In genomic region chr7:22216309-22216708, GRCh38 we compare ENCODE assay signal across 32 cellular contexts.
DNase-seq lines count a peak whose midpoint lies in the region; ATAC-seq, FAIRE-seq and TF ChIP-seq lines count a peak whose summit lies in the region.
"Had no signal": no experiment of that assay in that cellular context is flagged by ENCODE, and none has a peak within 500 bp of the region (broad histone marks: within the 10 kb centered on the region; RNA-seq: fewer than 3 reads in every experiment).

No MANE protein-coding gene starts in this region.

- H3K36me3 ChIP-seq in heart left ventricle: no peaks in the 10 kb centered on the region
- no peaks in the 10 kb centered on the region for H3K36me3 ChIP-seq in gastrocnemius medialis
- no peaks in the 10 kb centered on the region for H3K36me3 ChIP-seq in uterus
- H3K36me3 ChIP-seq: cardiac muscle cell, neural progenitor cell, suprapubic skin had no signal

- H3K27me3 Mint-ChIP-seq in activated T-cell treated with anti-CD3 and anti-CD28 coated beads, Interleukin-2, amount 50 U/mL, for 24 hours: peaks cover 36% of the 10 kb centered on the region

- H3K27ac Mint-ChIP-seq in activated T-cell treated with anti-CD3 and anti-CD28 coated beads, Interleukin-2, amount 50 U/mL, for 24 hours: no peak overlapping the region
- H3K27ac Mint-ChIP-seq: activated CD4-positive, alpha-beta T cell treated with anti-CD3 and anti-CD28 coated beads, Interleukin-2, amount 10 ng/mL, durations not matched to agents 24 days and 14 days; CD4-positive, alpha-beta T cell; IgD-negative memory B cell; immature natural killer cell; neural progenitor cell had no signal

- WGBS in heart left ventricle, 4 donors: 16 to 31% (median 26%) methylated on average over 1 of the region's 1 CpG

- TF ChIP-seq POLR2A in heart left ventricle (IDR thresholded peaks at IDR 0.05): no peak
- no peak for TF ChIP-seq POLR2A in gastrocnemius medialis (IDR thresholded peaks at IDR 0.05)
- TF ChIP-seq POLR2A in uterus (IDR thresholded peaks at IDR 0.05): no peak

- in situ Hi-C loops in gastrocnemius medialis (cut with MboI; ENCODE audit: low sequenced_read_pairs in 4 of 4): no loop called here

- no peaks in the 10 kb centered on the region for H3K36me3 Mint-ChIP-seq in activated T-cell treated with anti-CD3 and anti-CD28 coated beads, Interleukin-2, amount 50 U/mL, for 24 hours (ENCODE audit: low read depth)
- H3K36me3 Mint-ChIP-seq: immature natural killer cell had no signal

- no peaks in the 10 kb centered on the region for H3K4me1 Mint-ChIP-seq in activated T-cell treated with anti-CD3 and anti-CD28 coated beads, Interleukin-2, amount 50 U/mL, for 24 hours (ENCODE audit: low read depth)
- H3K4me1 Mint-ChIP-seq: activated CD4-positive, alpha-beta T cell treated with anti-CD3 and anti-CD28 coated beads, Interleukin-2, amount 10 ng/mL, durations not matched to agents 24 days and 14 days; IgD-negative memory B cell; immature natural killer cell had no signal

- no peak for FAIRE-seq in HTR-8/SVneo (lab: Jason Lieb, UNC)

- H3K4me3 Mint-ChIP-seq in activated T-cell treated with anti-CD3 and anti-CD28 coated beads, Interleukin-2, amount 50 U/mL, for 24 hours: no peak overlapping the region
- H3K4me3 Mint-ChIP-seq: activated CD4-positive, alpha-beta T cell treated with anti-CD3 and anti-CD28 coated beads, Interleukin-2, amount 10 ng/mL, durations not matched to agents 24 days and 14 days; CD4-positive, alpha-beta T cell; IgD-negative memory B cell; immature natural killer cell; neural progenitor cell had no signal

- H3K4me1 ChIP-seq in heart left ventricle (peaks cover 0 to 62% (median 27%) of the 10 kb centered on the region in 12 donors), gastrocnemius medialis (peaks cover 0 to under 1% of the 10 kb centered on the region in 2 donors), uterus (peaks cover 0 to 4% of the 10 kb centered on the region in 2 donors)

- DNase-seq in heart left ventricle: no peak
- no peak for DNase-seq in Right ventricle myocardium superior
- no peak for DNase-seq in left lobe of liver (ENCODE audit: low spot score)
- DNase-seq in gastrocnemius medialis: no peak
- no peak for DNase-seq in uterus
- no peak for DNase-seq in HTR-8/SVneo (ENCODE audit: insufficient read length, low spot score)
- DNase-seq in central memory CD4-positive, alpha-beta T cell: no peak
- no peak for DNase-seq in activated T-cell treated with anti-CD3 and anti-CD28 coated beads, Interleukin-2, amount 50 U/mL, for 24 hours
- DNase-seq: activated CD4-positive, alpha-beta T cell treated with anti-CD3 and anti-CD28 coated beads, Interleukin-2, amount 10 ng/mL, durations not matched to agents 24 days and 14 days; activated naive CD4-positive, alpha-beta T cell treated with anti-CD3 and anti-CD28 coated beads, Interleukin-2, amount 50 U/mL, for 16 hours; amygdala; CD4-positive, alpha-beta T cell; DMS 273 treated with DMSO at 0.1 percent for 48 hours; foreskin fibroblast; immature natural killer cell; mammary epithelial cell; NCI-H1105; NCI-H2029; NCI-H226; NCI-H748 treated with DMSO at 0.1 percent for 48 hours; SK-N-SH; stimulated activated CD4-positive, alpha-beta T cell treated with anti-CD3 and anti-CD28 coated beads, Interleukin-1b, Interleukin-23, amount 100 ng/mL, for 48 hours; T-helper 2 cell had no signal

- TF ChIP-seq CTCF in heart left ventricle (IDR thresholded peaks at IDR 0.05): no peak
- no peak for TF ChIP-seq CTCF in gastrocnemius medialis (IDR thresholded peaks at IDR 0.05 in 4 of 5, conservative IDR thresholded peaks at IDR 0.05 in 1 of 5)
- no peak for TF ChIP-seq CTCF in uterus (IDR thresholded peaks at IDR 0.05)

- intact Hi-C loops in heart left ventricle (cut with DNase I): loop anchor here in 2 of 10 donors (5.0 to 10.0 kb wide), 4 partner anchors 89 to 231 kb away; no protein-coding TSS in a partner anchor
- intact Hi-C loops in Right ventricle myocardium superior (cut with DNase I): no loop called here
- intact Hi-C loops in gastrocnemius medialis (cut with DNase I; ENCODE audit: low total_unique reads): no loop called here
- intact Hi-C loops in uterus (cut with DNase I; ENCODE audit: low total_unique reads): no loop called here

- H3K4me3 ChIP-seq in heart left ventricle (peak overlapping the region in 9 of 12 donors; percentile 42 to 71 (median 62)), gastrocnemius medialis (peak overlapping the region in 3 of 4 donors; percentile 27 to 53 (median 28)), uterus (no peak overlapping the region)
- H3K4me3 ChIP-seq: cardiac muscle cell, hepatocyte, neural progenitor cell, suprapubic skin had no signal

- H3K27ac ChIP-seq in heart left ventricle: peak overlapping the region in 11 of 12 donors; percentile 28 to 89 (median 82)
- H3K27ac ChIP-seq in gastrocnemius medialis: peak overlapping the region in 3 of 4 donors; percentile 66 to 72 (median 71)
- peak overlapping the region; percentile 17 to 84 for H3K27ac ChIP-seq in uterus
- H3K27ac ChIP-seq: 22Rv1, cardiac muscle cell, hepatocyte, neural progenitor cell, RWPE1, suprapubic skin, VCaP had no signal

- ATAC-seq in heart left ventricle (no peak), Right ventricle myocardium superior (ENCODE audit: poor library complexity) (no peak), left lobe of liver (peak; percentile 39), gastrocnemius medialis (no peak)
- ATAC-seq: HCT116 had no signal

- no peaks in the 10 kb centered on the region for H3K9me3 ChIP-seq in heart left ventricle
- H3K9me3 ChIP-seq in gastrocnemius medialis: no peaks in the 10 kb centered on the region
- no peaks in the 10 kb centered on the region for H3K9me3 ChIP-seq in uterus
- H3K9me3 ChIP-seq: SK-N-SH, suprapubic skin had no signal

- no peaks in the 10 kb centered on the region for H3K9me3 Mint-ChIP-seq in activated T-cell treated with anti-CD3 and anti-CD28 coated beads, Interleukin-2, amount 50 U/mL, for 24 hours
- H3K9me3 Mint-ChIP-seq: activated CD4-positive, alpha-beta T cell treated with anti-CD3 and anti-CD28 coated beads, Interleukin-2, amount 10 ng/mL, durations not matched to agents 24 days and 14 days; CD4-positive, alpha-beta T cell; immature natural killer cell had no signal

- H3K27me3 ChIP-seq in heart left ventricle: no peaks in the 10 kb centered on the region
- H3K27me3 ChIP-seq in gastrocnemius medialis: no peaks in the 10 kb centered on the region
- no peaks in the 10 kb centered on the region for H3K27me3 ChIP-seq in uterus
- H3K27me3 ChIP-seq: hepatocyte, neural progenitor cell, suprapubic skin had no signal

Comparison
In these comparisons a context has a peak if more than half of its experiments do, and no peak if none do; other contexts are left out.
1. H3K4me3 ChIP-seq: peak in heart left ventricle (9 of 12) and gastrocnemius medialis (3 of 4); none in uterus (0 of 2).
2. Peak in every context shown above with its lines, with median percentiles within 50 percentile points of each other: H3K27ac ChIP-seq.